ENCODE assay signal across 15 cellular contexts in genomic region chrX:110204986-110205385, GRCh38.
DNase-seq lines count a peak whose midpoint lies in the region; ATAC-seq lines count a peak whose summit lies in the region.
"Had no signal": no experiment of that assay in that cellular context is flagged by ENCODE, and none has a peak within 500 bp of the region (broad histone marks: within the 10 kb centered on the region; RNA-seq: fewer than 3 reads in every experiment).

No MANE protein-coding gene starts in this region.

- H3K27me3 Mint-ChIP-seq in activated T-cell treated with anti-CD3 and anti-CD28 coated beads, Interleukin-2, amount 50 U/mL, for 24 hours, result peaks cover 29% of the 10 kb centered on the region
- H3K27me3 Mint-ChIP-seq: central memory CD8-positive, alpha-beta T cell had no signal

- peaks cover 24% of the 10 kb centered on the region for H3K4me1 Mint-ChIP-seq in activated T-cell treated with anti-CD3 and anti-CD28 coated beads, Interleukin-2, amount 50 U/mL, for 24 hours (ENCODE audit: low read depth)

- DNase-seq in activated T-cell treated with anti-CD3 and anti-CD28 coated beads, Interleukin-2, amount 50 U/mL, for 24 hours, result no peak
- DNase-seq in activated T-cell treated with anti-CD3 and anti-CD28 coated beads for 4 hours, result no peak
- DNase-seq in NCI-H226, result peak; percentile 56
- DNase-seq in fibroblast of gingiva (ENCODE audit: low read depth), result peak; percentile 67
- no peak for DNase-seq in stimulated activated naive CD8-positive, alpha-beta T cell treated with anti-CD3 and anti-CD28 coated beads, Interleukin-15, Interleukin-2, amounts not matched to agents 100 U/mL and 50 U/mL, for 24 hours
- DNase-seq: activated CD4-positive, alpha-beta T cell treated with anti-CD3 and anti-CD28 coated beads for 1 hour; DMS53; H9; NCI-H1092; SW 1271; upper lobe of right lung had no signal

- H3K27ac Mint-ChIP-seq in activated T-cell treated with anti-CD3 and anti-CD28 coated beads, Interleukin-2, amount 50 U/mL, for 24 hours, result peak overlapping the region; percentile 55
- H3K27ac Mint-ChIP-seq: H9 had no signal

- no peak overlapping the region for H3K4me3 Mint-ChIP-seq in activated T-cell treated with anti-CD3 and anti-CD28 coated beads, Interleukin-2, amount 50 U/mL, for 24 hours
- H3K4me3 Mint-ChIP-seq: central memory CD8-positive, alpha-beta T cell; H9 had no signal

- peak; percentile 49 for ATAC-seq in stimulated activated naive CD8-positive, alpha-beta T cell treated with anti-CD3 and anti-CD28 coated beads, Interleukin-15, Interleukin-2, amounts not matched to agents 100 U/mL and 50 U/mL, for 24 hours
- no peak for ATAC-seq in HG02973 (IDR thresholded peaks at IDR 0.05; ENCODE audit: unreplicated experiment)
- ATAC-seq in HG02885 (IDR thresholded peaks at IDR 0.05; ENCODE audit: poor library complexity, unreplicated experiment), result no peak
- no peak for ATAC-seq in HG03571 (IDR thresholded peaks at IDR 0.05; ENCODE audit: unreplicated experiment)
- ATAC-seq: upper lobe of right lung had no signal

- H3K9me3 Mint-ChIP-seq in activated T-cell treated with anti-CD3 and anti-CD28 coated beads, Interleukin-2, amount 50 U/mL, for 24 hours, result no peaks in the 10 kb centered on the region
- H3K9me3 Mint-ChIP-seq: central memory CD8-positive, alpha-beta T cell; H9 had no signal

- peaks cover 24% of the 10 kb centered on the region for H3K36me3 Mint-ChIP-seq in activated T-cell treated with anti-CD3 and anti-CD28 coated beads, Interleukin-2, amount 50 U/mL, for 24 hours (ENCODE audit: low read depth)

Comparison
In these comparisons a context has a peak if more than half of its experiments do, and no peak if none do; other contexts are left out.
1. DNase-seq: peak in NCI-H226 (single experiment) and fibroblast of gingiva (single experiment); none in activated T-cell treated with anti-CD3 and anti-CD28 coated beads, Interleukin-2, amount 50 U/mL, for 24 hours (single experiment), activated T-cell treated with anti-CD3 and anti-CD28 coated beads for 4 hours (single experiment) and stimulated activated naive CD8-positive, alpha-beta T cell treated with anti-CD3 and anti-CD28 coated beads, Interleukin-15, Interleukin-2, amounts not matched to agents 100 U/mL and 50 U/mL, for 24 hours (single experiment).